ENCODE assay signal across 26 cellular contexts in genomic region chr1:248847181-248847955, GRCh38.
"Had no signal": no experiment of that assay in that cellular context is flagged by ENCODE, and none has a peak within 500 bp of the region (broad histone marks: within the 10 kb centered on the region; RNA-seq: fewer than 3 reads in every experiment).

No MANE protein-coding gene starts in this region.

- H3K27me3 Mint-ChIP-seq: activated naive CD8-positive, alpha-beta T cell treated with anti-CD3 and anti-CD28 coated beads, Interleukin-2, amount 10 ng/mL, durations not matched to agents 7 days and 5 days; natural killer cell treated with Interleukin-12 subunit alpha and Interleukin-12 subunit beta and Interleukin-15 and Interleukin-18, amount 100 ng/mL, for 72 hours had no signal

- H3K27ac Mint-ChIP-seq: activated naive CD4-positive, alpha-beta T cell treated with anti-CD3 and anti-CD28 coated beads for 36 hours; activated naive CD8-positive, alpha-beta T cell treated with anti-CD3 and anti-CD28 coated beads, Interleukin-2, amount 10 ng/mL, durations not matched to agents 7 days and 5 days; activated T-cell treated with anti-CD3 and anti-CD28 coated beads, Interleukin-2, amount 50 U/mL, for 72 hours; immature natural killer cell; mesothelial cell of epicardium; natural killer cell treated with Interleukin-12 subunit alpha and Interleukin-12 subunit beta and Interleukin-15 and Interleukin-18, amount 100 ng/mL, for 72 hours; WTC11 had no signal

- H3K4me2 ChIP-seq: hepatocyte had no signal

- H3K9me3 Mint-ChIP-seq: activated naive CD4-positive, alpha-beta T cell treated with anti-CD3 and anti-CD28 coated beads for 36 hours; activated naive CD8-positive, alpha-beta T cell treated with anti-CD3 and anti-CD28 coated beads, Interleukin-2, amount 10 ng/mL, durations not matched to agents 7 days and 5 days; activated T-cell treated with anti-CD3 and anti-CD28 coated beads, Interleukin-2, amount 50 U/mL, for 72 hours; immature natural killer cell; mesothelial cell of epicardium; natural killer cell treated with Interleukin-12 subunit alpha and Interleukin-12 subunit beta and Interleukin-15 and Interleukin-18, amount 100 ng/mL, for 72 hours; WTC11 had no signal

- H3K27me3 ChIP-seq: hepatocyte, left lung, neutrophil, pancreas, sigmoid colon, stomach, suprapubic skin, tibial nerve, vagina had no signal

- H3K4me1 ChIP-seq: pancreas had no signal

- H3K27ac ChIP-seq: coronary artery, hepatocyte, left lung, neutrophil, pancreas, psoas muscle, sigmoid colon, stomach, suprapubic skin, tibial nerve, vagina had no signal

- H3K9me3 ChIP-seq: left lung, neutrophil, pancreas, psoas muscle, sigmoid colon, stomach, suprapubic skin, tibial nerve, vagina had no signal

- H3K4me3 ChIP-seq: coronary artery, hepatocyte, left lung, pancreas, psoas muscle, sigmoid colon, stomach, suprapubic skin, tibial nerve, vagina had no signal

- H3K4me3 Mint-ChIP-seq: activated naive CD4-positive, alpha-beta T cell treated with anti-CD3 and anti-CD28 coated beads for 36 hours; activated naive CD8-positive, alpha-beta T cell treated with anti-CD3 and anti-CD28 coated beads, Interleukin-2, amount 10 ng/mL, durations not matched to agents 7 days and 5 days; activated T-cell treated with anti-CD3 and anti-CD28 coated beads, Interleukin-2, amount 50 U/mL, for 72 hours; immature natural killer cell; mesothelial cell of epicardium; natural killer cell treated with Interleukin-12 subunit alpha and Interleukin-12 subunit beta and Interleukin-15 and Interleukin-18, amount 100 ng/mL, for 72 hours; WTC11 had no signal

- H3K4me1 Mint-ChIP-seq: activated naive CD8-positive, alpha-beta T cell treated with anti-CD3 and anti-CD28 coated beads, Interleukin-2, amount 10 ng/mL, durations not matched to agents 7 days and 5 days; mesothelial cell of epicardium; WTC11 had no signal

- DNase-seq: activated effector memory CD4-positive, alpha-beta T cell treated with Interleukin-2 at 50 U/mL for 16 hours; activated naive CD4-positive, alpha-beta T cell treated with anti-CD3 and anti-CD28 coated beads for 36 hours; activated naive CD8-positive, alpha-beta T cell treated with anti-CD3 and anti-CD28 coated beads, Interleukin-2, amount 10 ng/mL, durations not matched to agents 7 days and 5 days; activated T-cell treated with anti-CD3 and anti-CD28 coated beads, Interleukin-2, amount 50 U/mL, for 72 hours; amniotic stem cell; cerebellar nuclear complex; erythroblast; foreskin fibroblast; immature natural killer cell; kidney glomerular epithelial cell; psoas muscle; sigmoid colon; stimulated activated CD4-positive, alpha-beta T cell treated with anti-CD3 and anti-CD28 coated beads, Interleukin-2, amount 100 ng/mL, for 48 hours; stomach; T-helper 1 cell had no signal

- H2AFZ ChIP-seq: hepatocyte had no signal

- ATAC-seq: activated T-cell treated with anti-CD3 and anti-CD28 coated beads, Interleukin-2, amount 50 U/mL, for 72 hours; left lung; natural killer cell treated with Interleukin-12 subunit alpha and Interleukin-12 subunit beta and Interleukin-15 and Interleukin-18, amount 100 ng/mL, for 72 hours; pancreas; psoas muscle; WTC11 had no signal
